Comparison of ENCODE assay signal across 16 cellular contexts in the genomic region with DNA sequence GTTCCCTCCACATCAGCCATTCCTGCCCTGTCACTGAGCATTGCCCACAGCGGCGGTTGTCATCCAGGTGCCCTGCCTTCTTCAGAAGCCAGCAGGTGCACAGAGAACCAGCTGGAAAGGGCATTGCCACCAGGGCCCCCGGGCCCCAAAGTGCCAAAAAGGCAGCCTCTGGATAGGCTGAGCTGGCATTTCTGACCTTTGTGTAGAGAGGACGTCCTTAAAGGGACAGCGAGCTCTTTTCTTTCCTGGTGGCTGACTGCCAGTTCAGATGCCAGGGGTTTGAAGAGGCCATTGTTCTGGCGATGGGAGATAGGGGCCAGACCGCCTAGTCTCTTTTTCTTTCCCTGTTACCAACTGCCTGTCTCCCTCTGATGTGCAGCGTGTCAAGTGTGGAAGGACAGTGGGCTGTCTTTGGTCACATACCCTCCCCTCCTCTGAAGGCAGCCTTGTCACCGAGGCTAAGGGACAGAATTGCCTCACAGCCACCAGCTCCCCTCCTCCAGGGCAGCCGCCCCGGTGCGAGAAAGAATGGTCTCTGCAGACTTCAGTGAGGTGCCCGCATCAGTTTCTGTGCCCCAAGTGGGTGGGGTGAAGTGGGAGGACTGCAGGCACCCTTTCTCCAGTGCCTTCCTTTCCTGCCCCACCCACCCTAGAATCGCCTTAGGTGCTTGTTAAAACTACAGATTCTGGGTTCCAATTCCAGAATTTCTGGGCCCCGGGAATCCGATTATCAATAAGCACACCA.
DNase-seq lines count a peak whose midpoint lies in the region; ATAC-seq, FAIRE-seq and TF ChIP-seq lines count a peak whose summit lies in the region.
"Had no signal": no experiment of that assay in that cellular context is flagged by ENCODE, and none has a peak within 500 bp of the region (broad histone marks: within the 10 kb centered on the region; RNA-seq: fewer than 3 reads in every experiment).

No MANE protein-coding gene starts in this region.

- FAIRE-seq in GM19239 (lab: Jason Lieb, UNC): no peak
- FAIRE-seq: islet of Langerhans had no signal

- no peak; the same call in 2 of the 3 replicates for ATAC-seq in SK-N-SH treated with all-trans-retinoic acid at 6 μM for 48 hours
- ATAC-seq in HG03354 (IDR thresholded peaks at IDR 0.05; ENCODE audit: poor library complexity, severe bottlenecking, unreplicated experiment): no peak

- H3K9ac ChIP-seq in SK-N-SH: no peak overlapping the region

- H3K9me2 ChIP-seq in SK-N-SH: no peaks in the 10 kb centered on the region
- no peaks in the 10 kb centered on the region for H3K9me2 ChIP-seq in PC-9 (ENCODE audit: insufficient read depth)

- TF ChIP-seq CTCF in SK-N-SH (IDR thresholded peaks at IDR 0.05): no peak
- TF ChIP-seq CTCF in PC-9 (conservative IDR thresholded peaks at IDR 0.05): no peak
- no peak for TF ChIP-seq CTCF in left ventricle myocardium inferior (IDR thresholded peaks at IDR 0.05; ENCODE audit: borderline replicate concordance)
- no peak for TF ChIP-seq CTCF in testis (IDR thresholded peaks at IDR 0.05)

- H3K4me1 ChIP-seq in SK-N-SH (ENCODE audit: control insufficient read depth in 1 of 2, insufficient read depth in 2 of 2, low read depth in 1 of 2, low read length in 1 of 2): peaks cover 23 to 30% of the 10 kb centered on the region in 2 experiments; a peak in 3 of 4 replicates
- H3K4me1 ChIP-seq in PC-9 (replicated peaks; ENCODE audit: insufficient read depth): peaks cover 33% of the 10 kb centered on the region
- H3K4me1 ChIP-seq in left ventricle myocardium inferior: peaks cover 27% of the 10 kb centered on the region
- H3K4me1 ChIP-seq in testis: peaks cover 8% of the 10 kb centered on the region

- H3K36me3 ChIP-seq in SK-N-SH (replicated peaks in 1 of 2; ENCODE audit: control insufficient read depth in 1 of 2, insufficient read depth in 2 of 2, low read length in 1 of 2): no peaks in the 10 kb centered on the region
- H3K36me3 ChIP-seq in PC-9 (ENCODE audit: low read depth): no peaks in the 10 kb centered on the region
- H3K36me3 ChIP-seq in left ventricle myocardium inferior: no peaks in the 10 kb centered on the region
- no peaks in the 10 kb centered on the region for H3K36me3 ChIP-seq in testis (ENCODE audit: low read depth, missing control alignments)

- no peak for TF ChIP-seq RAD21 in SK-N-SH (IDR thresholded peaks at IDR 0.05; ENCODE audit: low read length)

- TF ChIP-seq POLR2A in testis (IDR thresholded peaks at IDR 0.05): no peak

- H4K20me1 ChIP-seq in SK-N-SH (ENCODE audit: insufficient read depth): no peaks in the 10 kb centered on the region
- no peaks in the 10 kb centered on the region for H4K20me1 ChIP-seq in PC-9 (ENCODE audit: insufficient read depth)

- H3K9me3 ChIP-seq in SK-N-SH (no peaks in the 10 kb centered on the region), PC-9 (ENCODE audit: insufficient read depth, low read depth) (no peaks in the 10 kb centered on the region), left ventricle myocardium inferior (replicated peaks) (no peaks in the 10 kb centered on the region), testis (no peaks in the 10 kb centered on the region)

- H3F3A ChIP-seq in SK-N-SH (replicated peaks; ENCODE audit: insufficient read depth) (peaks cover 9% of the 10 kb centered on the region), PC-9 (ENCODE audit: insufficient read depth, low read depth) (peaks cover 12% of the 10 kb centered on the region; the same call in 1 of the 2 replicates)

- 0 out of 4 replicates have a peak, but pooled peaks of 1 of the 2 experiments have one; percentile 22 for TF ChIP-seq EP300 in SK-N-SH (IDR thresholded peaks at IDR 0.05; ENCODE audit: borderline replicate concordance in 1 of 2, low read depth in 1 of 2, low read length in 1 of 2)

- no peak overlapping the region for H2AFZ ChIP-seq in SK-N-SH (ENCODE audit: low read depth)
- H2AFZ ChIP-seq in PC-9: no peak overlapping the region

- peak overlapping the region in 1 of 2 experiments; percentile 58; a peak in 2 of 4 replicates for H3K27ac ChIP-seq in SK-N-SH (ENCODE audit: low read depth in 2 of 2, low read length in 1 of 2)
- 0 out of 2 replicates have a peak overlapping the region, but pooled peaks have one; percentile 67 for H3K27ac ChIP-seq in PC-9
- H3K27ac ChIP-seq in left ventricle myocardium inferior (replicated peaks): peak overlapping the region; percentile 70
- H3K27ac ChIP-seq in testis: no peak overlapping the region

- BruUV-seq in PC-9 (replicated peaks; lab: Mats Ljungman, UMichigan): no TSS peak

- H3K4me3 ChIP-seq in SK-N-SH (ENCODE audit: low read depth in 2 of 2, low read length in 1 of 2): no peak overlapping the region
- H3K4me3 ChIP-seq in PC-9: no peak overlapping the region
- H3K4me3 ChIP-seq in left ventricle myocardium inferior: peak overlapping the region; percentile 3
- H3K4me3 ChIP-seq in testis: no peak overlapping the region

- DNase-seq in SK-N-SH: peak; percentile 71
- DNase-seq in PC-9: no peak
- DNase-seq in left ventricle myocardium inferior: peak; percentile 23
- peak; percentile 61 for DNase-seq in testis
- no peak for DNase-seq in GM19239 (ENCODE audit: insufficient read length, low spot score)
- DNase-seq in cerebellum (ENCODE audit: low spot score): no peak
- DNase-seq: activated CD4-positive, alpha-beta T cell treated with anti-CD3 and anti-CD28 coated beads for 4 hours; CD4-positive, alpha-beta memory T cell; GOT3; NCI-H2081 treated with DMSO at 0.1 percent for 48 hours; NK-92 treated with Interleukin-12 subunit alpha and Interleukin-12 subunit beta, amount 100 ng/mL, for 24 hours; T-helper 9 cell; trophoblast cell had no signal

- no peaks in the 10 kb centered on the region for H3K27me3 ChIP-seq in SK-N-SH (ENCODE audit: insufficient read depth)
- H3K27me3 ChIP-seq in PC-9 (ENCODE audit: insufficient read depth, low read depth): no peaks in the 10 kb centered on the region
- no peaks in the 10 kb centered on the region for H3K27me3 ChIP-seq in left ventricle myocardium inferior (ENCODE audit: low read depth)
- H3K27me3 ChIP-seq in testis: no peaks in the 10 kb centered on the region

- peaks cover 10% of the 10 kb centered on the region; the same call in 1 of the 2 replicates for H3K79me2 ChIP-seq in SK-N-SH (ENCODE audit: insufficient read depth)
- H3K79me2 ChIP-seq in PC-9 (ENCODE audit: low read depth): no peaks in the 10 kb centered on the region

- CTCF ChIA-PET in SK-N-SH (lab: Yijun Ruan, JAX): interaction anchor here (0.6 to 4.6 kb wide), 14 partner anchors 9 to 283 kb away, joined by 3 to 24 read pairs (median 4); no protein-coding TSS in a partner anchor
- CTCF ChIA-PET in PC-9 (lab: Charles Lee): interaction anchor here (1.5 kb wide), 1 partner anchor 10 kb away, joined by 7 read pairs; no protein-coding TSS in a partner anchor

- H3K4me2 ChIP-seq in SK-N-SH (no peak overlapping the region), PC-9 (peak overlapping the region; percentile 52; the same call in 1 of the 2 replicates)

- POLR2A ChIA-PET in SK-N-SH (lab: Yijun Ruan, JAX) (interaction anchor here (0.7 kb wide), 1 partner anchor 36 kb away, joined by 3 read pairs; no protein-coding TSS in a partner anchor), PC-9 (lab: Charles Lee; ENCODE audit: unreplicated experiment) (interaction anchor here (0.6 kb wide), 1 partner anchor 535 kb away, joined by 4 read pairs; no protein-coding TSS in a partner anchor)

- 71% methylated on average over 12 of the region's 16 CpGs for WGBS in SK-N-SH (ENCODE audit: low lambda C conversion rate)
- WGBS in testis, 2 donors: 71 to 88% methylated on average over 12 to 16 of the region's 16 CpGs

- intact Hi-C loops in PC-9 (cut with micrococcal nuclease; ENCODE audit: unreplicated experiment): no loop called here
- intact Hi-C loops in left ventricle myocardium inferior (cut with micrococcal nuclease): no loop called here
- intact Hi-C loops in testis (cut with DNase I; ENCODE audit: low total_unique reads): no loop called here

TF ChIP-seq in SK-N-SH, 30 proteins besides CTCF, POLR2A, EP300 and RAD21:
- TF ChIP-seq TAF1 (IDR thresholded peaks at IDR 0.05; ENCODE audit: borderline replicate concordance, low read depth, low read length): no peak
- peak; percentile 30; the same call in 1 of the 2 replicates for TF ChIP-seq MXI1 (IDR thresholded peaks at IDR 0.05; ENCODE audit: low read depth, low read length)
- TF ChIP-seq GATA2 (CRISPR knock-in tag; IDR thresholded peaks at IDR 0.05): peak; percentile 73
- no peak for TF ChIP-seq FOSL2 (IDR thresholded peaks at IDR 0.05; ENCODE audit: borderline replicate concordance, low read depth)
- TF ChIP-seq RCOR1 (IDR thresholded peaks at IDR 0.05; ENCODE audit: low read length): 0 out of 2 replicates have a peak, but pooled peaks have one; percentile 20

TF ChIP-seq in SK-N-SH treated with all-trans-retinoic acid at 6 μM for 48 hours, 23 proteins besides CTCF, POLR2A, EP300 and RAD21 (continues in another document):
- TF ChIP-seq PPARA (CRISPR knock-in tag; IDR thresholded peaks at IDR 0.05; ENCODE audit: borderline replicate concordance) (no peak), ZNF565 (CRISPR knock-in tag; conservative IDR thresholded peaks at IDR 0.05; ENCODE audit: low read depth) (no peak), OSR1 (CRISPR knock-in tag; IDR thresholded peaks at IDR 0.05) (no peak), ISL1 (CRISPR knock-in tag; IDR thresholded peaks at IDR 0.05) (no peak)
- TF ChIP-seq, protein P1, sequence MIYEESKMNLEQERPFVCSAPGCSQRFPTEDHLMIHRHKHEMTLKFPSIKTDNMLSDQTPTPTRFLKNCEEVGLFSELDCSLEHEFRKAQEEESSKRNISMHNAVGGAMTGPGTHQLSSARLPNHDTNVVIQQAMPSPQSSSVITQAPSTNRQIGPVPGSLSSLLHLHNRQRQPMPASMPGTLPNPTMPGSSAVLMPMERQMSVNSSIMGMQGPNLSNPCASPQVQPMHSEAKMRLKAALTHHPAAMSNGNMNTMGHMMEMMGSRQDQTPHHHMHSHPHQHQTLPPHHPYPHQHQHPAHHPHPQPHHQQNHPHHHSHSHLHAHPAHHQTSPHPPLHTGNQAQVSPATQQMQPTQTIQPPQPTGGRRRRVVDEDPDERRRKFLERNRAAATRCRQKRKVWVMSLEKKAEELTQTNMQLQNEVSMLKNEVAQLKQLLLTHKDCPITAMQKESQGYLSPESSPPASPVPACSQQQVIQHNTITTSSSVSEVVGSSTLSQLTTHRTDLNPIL (CRISPR knock-in tag; IDR thresholded peaks at IDR 0.05; ENCODE audit: low read depth): no peak

Comparison
In these comparisons a context has a peak if more than half of its experiments do, and no peak if none do; other contexts are left out.
1. DNase-seq: peak in SK-N-SH (single experiment), left ventricle myocardium inferior (single experiment) and testis (single experiment); none in PC-9 (0 of 2), GM19239 (single experiment) and cerebellum (single experiment).
2. H3K27ac ChIP-seq: peak in PC-9 (single experiment) and left ventricle myocardium inferior (single experiment); none in testis (0 of 2).